37 cellular contexts compared by ENCODE assay signal in the genomic region with DNA sequence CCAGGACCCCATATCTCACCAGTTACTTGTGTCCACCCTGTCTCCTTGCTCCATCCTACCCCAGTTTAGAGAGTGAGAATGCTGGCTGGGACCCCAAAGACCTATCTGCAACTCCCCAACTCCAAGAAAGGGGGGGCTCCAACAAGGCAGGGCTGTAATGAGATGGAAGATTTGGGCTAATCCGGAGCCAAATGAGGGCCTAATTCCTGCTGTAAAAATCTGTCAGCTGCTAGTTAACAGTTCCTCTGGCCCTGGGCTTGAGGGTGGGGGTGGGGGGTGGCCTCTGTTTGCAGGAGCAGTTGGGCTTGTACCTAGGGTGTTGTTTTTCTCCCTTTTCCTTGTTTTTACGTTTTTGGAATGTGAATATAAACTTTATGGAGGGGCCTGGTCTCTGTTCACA.
"Had no signal": no experiment of that assay in that cellular context is flagged by ENCODE, and none has a peak within 500 bp of the region (broad histone marks: within the 10 kb centered on the region; RNA-seq: fewer than 3 reads in every experiment).

No MANE protein-coding gene starts in this region.

- H3K9me2 ChIP-seq: SK-N-SH had no signal

- H3K9me3 ChIP-seq: ascending aorta, MG63, SJCRH30, SK-N-SH had no signal

- H3K27me3 ChIP-seq: ascending aorta, MG63, SJCRH30 had no signal

- H3K4me1 ChIP-seq: ascending aorta, SJCRH30 had no signal

- H3K36me3 ChIP-seq: ascending aorta, cardiac muscle cell, MG63, SJCRH30 had no signal

- H3K4me3 ChIP-seq: ascending aorta, cardiac muscle cell, MG63, SJCRH30 had no signal

- DNase-seq: activated B cell treated with CpG ODN at 0.5 μM for 24 hours; activated CD4-positive, alpha-beta memory T cell treated with anti-CD3 and anti-CD28 coated beads, Interleukin-2, amount 10 ng/mL, durations not matched to agents 7 days and 5 days; activated CD4-positive, alpha-beta T cell treated with anti-CD3 and anti-CD28 coated beads for 4 hours; activated CD4-positive, alpha-beta T cell treated with anti-CD3 and anti-CD28 coated beads, Interleukin-2, amount 50 U/mL, for 1 hour; activated CD4-positive, CD25-positive, alpha-beta regulatory T cell treated with anti-CD3 and anti-CD28 coated beads, Interleukin-2, amount 50 U/mL, for 72 hours; activated CD8-positive, alpha-beta memory T cell treated with anti-CD3 and anti-CD28 coated beads for 24 hours; activated CD8-positive, alpha-beta memory T cell treated with anti-CD3 and anti-CD28 coated beads, Interleukin-2, amount 10 ng/mL, durations not matched to agents 7 days and 5 days; activated CD8-positive, alpha-beta memory T cell treated with anti-CD3 and anti-CD28 coated beads, Interleukin-2, amount 50 U/mL, for 48 hours; activated effector memory CD4-positive, alpha-beta T cell treated with anti-CD3 and anti-CD28 coated beads, Interleukin-2, amount 50 U/mL, for 16 hours; activated naive CD4-positive, alpha-beta T cell; activated naive CD4-positive, alpha-beta T cell treated with anti-CD3 and anti-CD28 coated beads, Interleukin-2, amount 50 U/mL, for 16 hours; activated naive CD8-positive, alpha-beta T cell treated with anti-CD3 and anti-CD28 coated beads for 36 hours; activated T-cell treated with anti-CD3 and anti-CD28 coated beads, Interleukin-2, amount 50 U/mL, for 48 hours; amygdala; Kasumi-1; KG1; MG63; NCI-H1048; NCI-H1105 treated with DMSO at 0.1 percent for 48 hours; NCI-H1436; NCI-H1694; NCI-H1930; NCI-H2081 treated with DMSO at 0.1 percent for 48 hours; NCI-H226; NCI-H510A; NCI-H526 treated with DMSO at 0.1 percent for 48 hours; NCI-H774; SHP77; SJCRH30; SK-N-SH had no signal

- H3K9me3 Mint-ChIP-seq: activated T-helper 17 cell treated with anti-CD3 and anti-CD28 coated beads, Interleukin-2, amount 50 U/mL, for 72 hours; T-helper 2 cell treated with Interferon-gamma antibody and Interleukin-4, amounts not matched to agents 5 μg/mL and 100 μg/mL, for 36 hours had no signal

- H3K27ac ChIP-seq: ascending aorta, cardiac muscle cell, SJCRH30 had no signal

- H3K4me1 Mint-ChIP-seq: activated B cell treated with CpG ODN at 0.5 μM for 24 hours; activated CD4-positive, alpha-beta memory T cell treated with anti-CD3 and anti-CD28 coated beads, Interleukin-2, amount 10 ng/mL, durations not matched to agents 7 days and 5 days; activated CD8-positive, alpha-beta memory T cell treated with anti-CD3 and anti-CD28 coated beads, Interleukin-2, amount 10 ng/mL, durations not matched to agents 7 days and 5 days; activated naive CD8-positive, alpha-beta T cell treated with anti-CD3 and anti-CD28 coated beads for 36 hours; activated T-helper 17 cell treated with anti-CD3 and anti-CD28 coated beads, Interleukin-2, amount 50 U/mL, for 72 hours; central memory CD8-positive, alpha-beta T cell had no signal

- ATAC-seq: activated CD8-positive, alpha-beta memory T cell treated with anti-CD3 and anti-CD28 coated beads, Interleukin-2, amount 10 ng/mL, durations not matched to agents 7 days and 5 days; activated T-helper 17 cell treated with anti-CD3 and anti-CD28 coated beads, Interleukin-2, amount 50 U/mL, for 72 hours; Panc1 had no signal

- H3K27ac Mint-ChIP-seq: activated B cell treated with CpG ODN at 0.5 μM for 24 hours; activated CD4-positive, alpha-beta memory T cell treated with anti-CD3 and anti-CD28 coated beads, Interleukin-2, amount 10 ng/mL, durations not matched to agents 7 days and 5 days; activated CD8-positive, alpha-beta memory T cell treated with anti-CD3 and anti-CD28 coated beads, Interleukin-2, amount 10 ng/mL, durations not matched to agents 7 days and 5 days; activated naive CD8-positive, alpha-beta T cell treated with anti-CD3 and anti-CD28 coated beads for 36 hours; activated T-helper 17 cell treated with anti-CD3 and anti-CD28 coated beads, Interleukin-2, amount 50 U/mL, for 72 hours; T-helper 1 cell treated with Interleukin-12 subunit alpha and Interleukin-12 subunit beta and Interleukin-4 antibody, amounts not matched to agents 30 μg/mL and 1 μg/mL, for 36 hours; T-helper 2 cell treated with Interferon-gamma antibody and Interleukin-4, amounts not matched to agents 5 μg/mL and 100 μg/mL, for 36 hours had no signal

- H3K36me3 Mint-ChIP-seq: activated CD8-positive, alpha-beta memory T cell treated with anti-CD3 and anti-CD28 coated beads, Interleukin-2, amount 10 ng/mL, durations not matched to agents 7 days and 5 days; activated naive CD8-positive, alpha-beta T cell treated with anti-CD3 and anti-CD28 coated beads for 36 hours had no signal

- H3K4me3 Mint-ChIP-seq: activated B cell treated with CpG ODN at 0.5 μM for 24 hours; activated CD4-positive, alpha-beta memory T cell treated with anti-CD3 and anti-CD28 coated beads, Interleukin-2, amount 10 ng/mL, durations not matched to agents 7 days and 5 days; activated CD8-positive, alpha-beta memory T cell treated with anti-CD3 and anti-CD28 coated beads, Interleukin-2, amount 10 ng/mL, durations not matched to agents 7 days and 5 days; activated naive CD8-positive, alpha-beta T cell treated with anti-CD3 and anti-CD28 coated beads for 36 hours; activated T-helper 17 cell treated with anti-CD3 and anti-CD28 coated beads, Interleukin-2, amount 50 U/mL, for 72 hours; central memory CD8-positive, alpha-beta T cell; T-helper 1 cell treated with Interleukin-12 subunit alpha and Interleukin-12 subunit beta and Interleukin-4 antibody, amounts not matched to agents 30 μg/mL and 1 μg/mL, for 36 hours; T-helper 2 cell treated with Interferon-gamma antibody and Interleukin-4, amounts not matched to agents 5 μg/mL and 100 μg/mL, for 36 hours had no signal

- H3K9ac ChIP-seq: SK-N-SH had no signal
